In genomic region chr17:1313270-1314005, GRCh38 we compare ENCODE assay signal across 35 cellular contexts. TPM values are rescaled to one million over a fixed set of nuclear protein-coding genes. Genes with fewer than 3 reads are reported as not detected.
"Had no signal": no experiment of that assay in that cellular context is flagged by ENCODE, and none has a peak within 500 bp of the region (broad histone marks: within the 10 kb centered on the region; RNA-seq: fewer than 3 reads in every experiment).

No MANE protein-coding gene starts in this region.

- H3K27me3 ChIP-seq: pancreas, vagina had no signal

- H3K36me3 ChIP-seq: breast epithelium, esophagus muscularis mucosa, gastroesophageal sphincter, pancreas, prostate gland, thoracic aorta, vagina had no signal

- H3K9me3 Mint-ChIP-seq: activated naive CD4-positive, alpha-beta T cell treated with anti-CD3 and anti-CD28 coated beads, Interleukin-2, amount 10 ng/mL, durations not matched to agents 7 days and 5 days; activated naive CD8-positive, alpha-beta T cell treated with anti-CD3 and anti-CD28 coated beads, Interleukin-2, amount 10 ng/mL, durations not matched to agents 7 days and 5 days; activated T-helper 1 cell treated with anti-CD3 and anti-CD28 coated beads, Interleukin-12 subunit alpha, Interleukin-12 subunit beta, Interleukin-2, Interleukin-4 antibody, amounts not matched to agents 30 ng/mL and 10 ng/mL and 1 ng/mL, durations not matched to agents 14 hours and 24 hours and 36 hours; central memory CD8-positive, alpha-beta T cell; naive B cell; nephron progenitor cell; T-helper 1 cell treated with Interleukin-12 subunit alpha and Interleukin-12 subunit beta and Interleukin-4 antibody, amounts not matched to agents 30 μg/mL and 1 μg/mL, for 36 hours; type B pancreatic cell had no signal

- H3K4me3 ChIP-seq: breast epithelium, esophagus muscularis mucosa, gastroesophageal sphincter, pancreas, prostate gland, thoracic aorta, vagina had no signal

- H3K4me3 Mint-ChIP-seq: activated naive CD4-positive, alpha-beta T cell treated with anti-CD3 and anti-CD28 coated beads, Interleukin-2, amount 10 ng/mL, durations not matched to agents 7 days and 5 days; activated naive CD8-positive, alpha-beta T cell treated with anti-CD3 and anti-CD28 coated beads, Interleukin-2, amount 10 ng/mL, durations not matched to agents 7 days and 5 days; activated T-helper 1 cell treated with anti-CD3 and anti-CD28 coated beads, Interleukin-12 subunit alpha, Interleukin-12 subunit beta, Interleukin-2, Interleukin-4 antibody, amounts not matched to agents 30 ng/mL and 10 ng/mL and 1 ng/mL, durations not matched to agents 14 hours and 24 hours and 36 hours; central memory CD8-positive, alpha-beta T cell; naive B cell; nephron progenitor cell; T-helper 1 cell treated with Interleukin-12 subunit alpha and Interleukin-12 subunit beta and Interleukin-4 antibody, amounts not matched to agents 30 μg/mL and 1 μg/mL, for 36 hours; type B pancreatic cell had no signal

- H3K27ac Mint-ChIP-seq: activated naive CD4-positive, alpha-beta T cell treated with anti-CD3 and anti-CD28 coated beads, Interleukin-2, amount 10 ng/mL, durations not matched to agents 7 days and 5 days; activated naive CD8-positive, alpha-beta T cell treated with anti-CD3 and anti-CD28 coated beads, Interleukin-2, amount 10 ng/mL, durations not matched to agents 7 days and 5 days; activated T-helper 1 cell treated with anti-CD3 and anti-CD28 coated beads, Interleukin-12 subunit alpha, Interleukin-12 subunit beta, Interleukin-2, Interleukin-4 antibody, amounts not matched to agents 30 ng/mL and 10 ng/mL and 1 ng/mL, durations not matched to agents 14 hours and 24 hours and 36 hours; naive B cell; nephron progenitor cell; T-helper 1 cell treated with Interleukin-12 subunit alpha and Interleukin-12 subunit beta and Interleukin-4 antibody, amounts not matched to agents 30 μg/mL and 1 μg/mL, for 36 hours; type B pancreatic cell had no signal

- H3K4me1 ChIP-seq: breast epithelium, pancreas, prostate gland, vagina had no signal

- ATAC-seq: activated CD4-positive, CD25-positive, alpha-beta regulatory T cell treated with anti-CD3 and anti-CD28 coated beads, Interleukin-2, amount 50 U/mL, for 24 hours; gastroesophageal sphincter; left ventricle myocardium superior; stimulated activated naive CD8-positive, alpha-beta T cell treated with anti-CD3 and anti-CD28 coated beads, Interleukin-15, Interleukin-2, amounts not matched to agents 100 U/mL and 50 U/mL, for 24 hours had no signal

- H3K27ac ChIP-seq: breast epithelium, esophagus muscularis mucosa, gastroesophageal sphincter, pancreas, prostate gland, thoracic aorta, vagina, VCaP had no signal

- DNase-seq: activated CD4-positive, alpha-beta T cell treated with anti-CD3 and anti-CD28 coated beads for 48 hours; activated CD4-positive, alpha-beta T cell treated with anti-CD3 and anti-CD28 coated beads, Interleukin-2, amount 50 U/mL, for 48 hours; activated CD8-positive, alpha-beta memory T cell treated with anti-CD3 and anti-CD28 coated beads for 24 hours; activated effector memory CD4-positive, alpha-beta T cell treated with anti-CD3 and anti-CD28 coated beads, Interleukin-2, amount 50 U/mL, for 16 hours; activated naive CD4-positive, alpha-beta T cell treated with anti-CD3 and anti-CD28 coated beads, Interleukin-2, amount 10 ng/mL, durations not matched to agents 7 days and 5 days; activated naive CD8-positive, alpha-beta T cell treated with anti-CD3 and anti-CD28 coated beads, Interleukin-2, amount 10 ng/mL, durations not matched to agents 7 days and 5 days; amygdala; dermis blood vessel endothelial cell; effector CD4-positive, alpha-beta T cell; head of caudate nucleus; hippocampal formation; left cardiac atrium; naive B cell; nephron progenitor cell; nucleus accumbens; pancreas; stimulated activated CD4-positive, alpha-beta T cell treated with anti-CD3 and anti-CD28 coated beads, Interleukin-2, amount 100 ng/mL, for 48 hours; stimulated activated naive CD8-positive, alpha-beta T cell treated with anti-CD3 and anti-CD28 coated beads, Interleukin-15, Interleukin-2, amounts not matched to agents 100 U/mL and 50 U/mL, for 24 hours; T-helper 9 cell had no signal

- H3K36me3 Mint-ChIP-seq: activated naive CD4-positive, alpha-beta T cell treated with anti-CD3 and anti-CD28 coated beads, Interleukin-2, amount 10 ng/mL, durations not matched to agents 7 days and 5 days; activated naive CD8-positive, alpha-beta T cell treated with anti-CD3 and anti-CD28 coated beads, Interleukin-2, amount 10 ng/mL, durations not matched to agents 7 days and 5 days; naive B cell; type B pancreatic cell had no signal

- H3K4me1 Mint-ChIP-seq: activated naive CD4-positive, alpha-beta T cell treated with anti-CD3 and anti-CD28 coated beads, Interleukin-2, amount 10 ng/mL, durations not matched to agents 7 days and 5 days; activated naive CD8-positive, alpha-beta T cell treated with anti-CD3 and anti-CD28 coated beads, Interleukin-2, amount 10 ng/mL, durations not matched to agents 7 days and 5 days; central memory CD8-positive, alpha-beta T cell; naive B cell had no signal

- H3K9me3 ChIP-seq: breast epithelium, esophagus muscularis mucosa, gastroesophageal sphincter, pancreas, prostate gland, thoracic aorta, vagina had no signal

RNA-seq across cellular contexts. Expression of gene TRARG1, which starts 34.0 kb away (rescaled TPM):
- total RNA-seq: dermis blood vessel endothelial cell, lung microvascular endothelial cell had no signal

RNA-seq across cellular contexts. Expression of gene BHLHA9, which starts 43.2 kb away (rescaled TPM):
- total RNA-seq: activated naive CD8-positive, alpha-beta T cell treated with anti-CD3 and anti-CD28 coated beads, Interleukin-2, amount 10 ng/mL, durations not matched to agents 7 days and 5 days; activated T-helper 1 cell treated with anti-CD3 and anti-CD28 coated beads, Interleukin-12 subunit alpha, Interleukin-12 subunit beta, Interleukin-2, Interleukin-4 antibody, amounts not matched to agents 30 ng/mL and 10 ng/mL and 1 ng/mL, durations not matched to agents 14 hours and 24 hours and 36 hours; breast epithelium; dermis blood vessel endothelial cell; esophagus muscularis mucosa; gastroesophageal sphincter; left cardiac atrium; left ventricle myocardium superior; lung microvascular endothelial cell; pancreas; prostate gland; skeletal muscle tissue; subcutaneous adipose tissue; thoracic aorta; vagina had no signal
